9 cellular contexts compared by ENCODE assay signal in the genomic region with DNA sequence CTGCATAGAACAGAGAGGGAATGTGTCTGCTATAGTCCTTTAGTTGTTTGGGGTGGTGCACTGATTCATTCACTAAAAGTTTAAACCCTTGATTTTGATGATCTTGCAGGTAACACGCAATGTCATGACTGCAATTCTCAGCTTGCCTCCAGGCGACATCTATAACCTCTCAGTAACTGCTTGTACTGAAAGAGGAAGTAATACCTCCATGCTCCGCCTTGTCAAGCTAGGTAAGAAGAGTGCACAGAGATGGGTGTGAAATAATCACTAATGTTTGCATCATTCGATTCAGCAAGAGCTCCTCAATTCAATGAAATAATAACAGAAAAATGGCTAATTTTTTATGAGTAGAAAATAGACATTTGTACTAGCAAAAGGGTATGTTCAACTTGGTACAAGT.
DNase-seq lines count a peak whose midpoint lies in the region; ATAC-seq lines count a peak whose summit lies in the region.
"Had no signal": no experiment of that assay in that cellular context is flagged by ENCODE, and none has a peak within 500 bp of the region (broad histone marks: within the 10 kb centered on the region; RNA-seq: fewer than 3 reads in every experiment).

No MANE protein-coding gene starts in this region.

- H3K79me2 ChIP-seq in Karpas-422 (ENCODE audit: low read length) = no peaks in the 10 kb centered on the region

- H4K20me1 ChIP-seq in Karpas-422 (ENCODE audit: insufficient read depth, low read depth, low read length) = no peaks in the 10 kb centered on the region

- H3K27ac Mint-ChIP-seq in memory B cell = no peak overlapping the region

- H3K36me3 ChIP-seq in Karpas-422 (ENCODE audit: insufficient read depth, low read length) = no peaks in the 10 kb centered on the region
- H3K36me3 ChIP-seq: lower lobe of right lung had no signal

- H3K9me3 ChIP-seq in Karpas-422 (ENCODE audit: low read length) = no peaks in the 10 kb centered on the region

- peak; percentile 83 for DNase-seq in Karpas-422
- DNase-seq in memory B cell (ENCODE audit: low spot score in 2 of 2) = peak in 1 of 2 donors; percentile 52
- DNase-seq in effector CD4-positive, alpha-beta T cell = no peak
- DNase-seq in GF-D8 (lab: John Stamatoyannopoulos, UW) = no peak
- no peak for DNase-seq in activated gamma-delta T cell (lab: John Stamatoyannopoulos, UW)
- DNase-seq: lower lobe of right lung, NCI-H226 had no signal

- no peak overlapping the region for H2AFZ ChIP-seq in Karpas-422 (ENCODE audit: low read length)

- H3K27me3 Mint-ChIP-seq in memory B cell = no peaks in the 10 kb centered on the region

- peaks cover 2% of the 10 kb centered on the region; the same call in 1 of the 2 replicates for H3K4me1 ChIP-seq in Karpas-422 (ENCODE audit: low read length)
- H3K4me1 ChIP-seq: lower lobe of right lung had no signal

- peaks cover 5% of the 10 kb centered on the region for H3K9me3 Mint-ChIP-seq in memory B cell

- H3K36me3 Mint-ChIP-seq in memory B cell = peaks cover 2% of the 10 kb centered on the region

- H3K9ac ChIP-seq in Karpas-422 (ENCODE audit: low read length) = no peak overlapping the region

- H3K4me1 Mint-ChIP-seq in memory B cell = peaks cover 5% of the 10 kb centered on the region

- no peak overlapping the region for H3K4me2 ChIP-seq in Karpas-422 (ENCODE audit: low read depth, low read length, poor library complexity, severe bottlenecking)

- no peaks in the 10 kb centered on the region for H3K27me3 ChIP-seq in Karpas-422 (ENCODE audit: low read length)

- no peak overlapping the region for H3K4me3 ChIP-seq in Karpas-422 (ENCODE audit: low read length)
- H3K4me3 ChIP-seq: lower lobe of right lung had no signal

- no peaks in the 10 kb centered on the region for H3K9me2 ChIP-seq in Karpas-422 (replicated peaks; ENCODE audit: insufficient read depth, low read length)

- no peak overlapping the region for H3K27ac ChIP-seq in Karpas-422 (ENCODE audit: low read length)
- H3K27ac ChIP-seq: lower lobe of right lung had no signal

- H3K4me3 Mint-ChIP-seq in memory B cell = no peak overlapping the region

- ATAC-seq in GM19035 (IDR thresholded peaks at IDR 0.05; ENCODE audit: unreplicated experiment) (peak; percentile 100), HG02678 (IDR thresholded peaks at IDR 0.05; ENCODE audit: unreplicated experiment) (peak; percentile 100), memory B cell (ENCODE audit: low read depth) (peak; percentile 100)
- ATAC-seq: lower lobe of right lung had no signal
